Comparison of ENCODE assay signal across 1 cellular context in genomic region chr6:108848116-108848868, GRCh38.
A peak's percentile ranks its signal among the peaks of the same experiment; 100 is the strongest.
TF ChIP-seq lines count a peak whose summit lies in the region.

A gene with protein sequence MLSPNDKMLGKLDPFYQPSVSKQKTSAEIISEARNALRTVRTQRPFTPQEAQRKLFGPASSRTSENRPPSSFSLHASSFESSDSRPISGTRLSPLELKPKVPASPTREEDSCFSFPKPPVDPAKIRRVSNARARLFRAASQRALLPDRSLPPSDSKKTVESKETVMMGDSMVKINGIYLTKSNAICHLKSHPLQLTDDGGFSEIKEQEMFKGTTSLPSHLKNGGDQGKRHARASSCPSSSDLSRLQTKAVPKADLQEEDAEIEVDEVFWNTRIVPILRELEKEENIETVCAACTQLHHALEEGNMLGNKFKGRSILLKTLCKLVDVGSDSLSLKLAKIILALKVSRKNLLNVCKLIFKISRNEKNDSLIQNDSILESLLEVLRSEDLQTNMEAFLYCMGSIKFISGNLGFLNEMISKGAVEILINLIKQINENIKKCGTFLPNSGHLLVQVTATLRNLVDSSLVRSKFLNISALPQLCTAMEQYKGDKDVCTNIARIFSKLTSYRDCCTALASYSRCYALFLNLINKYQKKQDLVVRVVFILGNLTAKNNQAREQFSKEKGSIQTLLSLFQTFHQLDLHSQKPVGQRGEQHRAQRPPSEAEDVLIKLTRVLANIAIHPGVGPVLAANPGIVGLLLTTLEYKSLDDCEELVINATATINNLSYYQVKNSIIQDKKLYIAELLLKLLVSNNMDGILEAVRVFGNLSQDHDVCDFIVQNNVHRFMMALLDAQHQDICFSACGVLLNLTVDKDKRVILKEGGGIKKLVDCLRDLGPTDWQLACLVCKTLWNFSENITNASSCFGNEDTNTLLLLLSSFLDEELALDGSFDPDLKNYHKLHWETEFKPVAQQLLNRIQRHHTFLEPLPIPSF (plus strand): TSS chr6:108848422. CDS start chr6:108854268, 5,846 bp downstream.

TF ChIP-seq in K562, 482 proteins besides CTCF, POLR2A, EP300 and RAD21 (continued from another document and continues in another):
- TF ChIP-seq, protein P1, sequence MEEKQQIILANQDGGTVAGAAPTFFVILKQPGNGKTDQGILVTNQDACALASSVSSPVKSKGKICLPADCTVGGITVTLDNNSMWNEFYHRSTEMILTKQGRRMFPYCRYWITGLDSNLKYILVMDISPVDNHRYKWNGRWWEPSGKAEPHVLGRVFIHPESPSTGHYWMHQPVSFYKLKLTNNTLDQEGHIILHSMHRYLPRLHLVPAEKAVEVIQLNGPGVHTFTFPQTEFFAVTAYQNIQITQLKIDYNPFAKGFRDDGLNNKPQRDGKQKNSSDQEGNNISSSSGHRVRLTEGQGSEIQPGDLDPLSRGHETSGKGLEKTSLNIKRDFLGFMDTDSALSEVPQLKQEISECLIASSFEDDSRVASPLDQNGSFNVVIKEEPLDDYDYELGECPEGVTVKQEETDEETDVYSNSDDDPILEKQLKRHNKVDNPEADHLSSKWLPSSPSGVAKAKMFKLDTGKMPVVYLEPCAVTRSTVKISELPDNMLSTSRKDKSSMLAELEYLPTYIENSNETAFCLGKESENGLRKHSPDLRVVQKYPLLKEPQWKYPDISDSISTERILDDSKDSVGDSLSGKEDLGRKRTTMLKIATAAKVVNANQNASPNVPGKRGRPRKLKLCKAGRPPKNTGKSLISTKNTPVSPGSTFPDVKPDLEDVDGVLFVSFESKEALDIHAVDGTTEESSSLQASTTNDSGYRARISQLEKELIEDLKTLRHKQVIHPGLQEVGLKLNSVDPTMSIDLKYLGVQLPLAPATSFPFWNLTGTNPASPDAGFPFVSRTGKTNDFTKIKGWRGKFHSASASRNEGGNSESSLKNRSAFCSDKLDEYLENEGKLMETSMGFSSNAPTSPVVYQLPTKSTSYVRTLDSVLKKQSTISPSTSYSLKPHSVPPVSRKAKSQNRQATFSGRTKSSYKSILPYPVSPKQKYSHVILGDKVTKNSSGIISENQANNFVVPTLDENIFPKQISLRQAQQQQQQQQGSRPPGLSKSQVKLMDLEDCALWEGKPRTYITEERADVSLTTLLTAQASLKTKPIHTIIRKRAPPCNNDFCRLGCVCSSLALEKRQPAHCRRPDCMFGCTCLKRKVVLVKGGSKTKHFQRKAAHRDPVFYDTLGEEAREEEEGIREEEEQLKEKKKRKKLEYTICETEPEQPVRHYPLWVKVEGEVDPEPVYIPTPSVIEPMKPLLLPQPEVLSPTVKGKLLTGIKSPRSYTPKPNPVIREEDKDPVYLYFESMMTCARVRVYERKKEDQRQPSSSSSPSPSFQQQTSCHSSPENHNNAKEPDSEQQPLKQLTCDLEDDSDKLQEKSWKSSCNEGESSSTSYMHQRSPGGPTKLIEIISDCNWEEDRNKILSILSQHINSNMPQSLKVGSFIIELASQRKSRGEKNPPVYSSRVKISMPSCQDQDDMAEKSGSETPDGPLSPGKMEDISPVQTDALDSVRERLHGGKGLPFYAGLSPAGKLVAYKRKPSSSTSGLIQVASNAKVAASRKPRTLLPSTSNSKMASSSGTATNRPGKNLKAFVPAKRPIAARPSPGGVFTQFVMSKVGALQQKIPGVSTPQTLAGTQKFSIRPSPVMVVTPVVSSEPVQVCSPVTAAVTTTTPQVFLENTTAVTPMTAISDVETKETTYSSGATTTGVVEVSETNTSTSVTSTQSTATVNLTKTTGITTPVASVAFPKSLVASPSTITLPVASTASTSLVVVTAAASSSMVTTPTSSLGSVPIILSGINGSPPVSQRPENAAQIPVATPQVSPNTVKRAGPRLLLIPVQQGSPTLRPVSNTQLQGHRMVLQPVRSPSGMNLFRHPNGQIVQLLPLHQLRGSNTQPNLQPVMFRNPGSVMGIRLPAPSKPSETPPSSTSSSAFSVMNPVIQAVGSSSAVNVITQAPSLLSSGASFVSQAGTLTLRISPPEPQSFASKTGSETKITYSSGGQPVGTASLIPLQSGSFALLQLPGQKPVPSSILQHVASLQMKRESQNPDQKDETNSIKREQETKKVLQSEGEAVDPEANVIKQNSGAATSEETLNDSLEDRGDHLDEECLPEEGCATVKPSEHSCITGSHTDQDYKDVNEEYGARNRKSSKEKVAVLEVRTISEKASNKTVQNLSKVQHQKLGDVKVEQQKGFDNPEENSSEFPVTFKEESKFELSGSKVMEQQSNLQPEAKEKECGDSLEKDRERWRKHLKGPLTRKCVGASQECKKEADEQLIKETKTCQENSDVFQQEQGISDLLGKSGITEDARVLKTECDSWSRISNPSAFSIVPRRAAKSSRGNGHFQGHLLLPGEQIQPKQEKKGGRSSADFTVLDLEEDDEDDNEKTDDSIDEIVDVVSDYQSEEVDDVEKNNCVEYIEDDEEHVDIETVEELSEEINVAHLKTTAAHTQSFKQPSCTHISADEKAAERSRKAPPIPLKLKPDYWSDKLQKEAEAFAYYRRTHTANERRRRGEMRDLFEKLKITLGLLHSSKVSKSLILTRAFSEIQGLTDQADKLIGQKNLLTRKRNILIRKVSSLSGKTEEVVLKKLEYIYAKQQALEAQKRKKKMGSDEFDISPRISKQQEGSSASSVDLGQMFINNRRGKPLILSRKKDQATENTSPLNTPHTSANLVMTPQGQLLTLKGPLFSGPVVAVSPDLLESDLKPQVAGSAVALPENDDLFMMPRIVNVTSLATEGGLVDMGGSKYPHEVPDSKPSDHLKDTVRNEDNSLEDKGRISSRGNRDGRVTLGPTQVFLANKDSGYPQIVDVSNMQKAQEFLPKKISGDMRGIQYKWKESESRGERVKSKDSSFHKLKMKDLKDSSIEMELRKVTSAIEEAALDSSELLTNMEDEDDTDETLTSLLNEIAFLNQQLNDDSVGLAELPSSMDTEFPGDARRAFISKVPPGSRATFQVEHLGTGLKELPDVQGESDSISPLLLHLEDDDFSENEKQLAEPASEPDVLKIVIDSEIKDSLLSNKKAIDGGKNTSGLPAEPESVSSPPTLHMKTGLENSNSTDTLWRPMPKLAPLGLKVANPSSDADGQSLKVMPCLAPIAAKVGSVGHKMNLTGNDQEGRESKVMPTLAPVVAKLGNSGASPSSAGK (IDR thresholded peaks at IDR 0.05), result peak; percentile 44
- TF ChIP-seq CEBPG (CRISPR knock-in tag; IDR thresholded peaks at IDR 0.05), result no peak; the same call in 1 of the 2 replicates
- no peak for TF ChIP-seq CEBPG (tag; conservative IDR thresholded peaks at IDR 0.05 in 1 of 2, IDR thresholded peaks at IDR 0.05 in 1 of 2)
- TF ChIP-seq RB1 (IDR thresholded peaks at IDR 0.05; ENCODE audit: low read depth), result peak; percentile 83; the same call in 1 of the 2 replicates
- TF ChIP-seq, protein P2, sequence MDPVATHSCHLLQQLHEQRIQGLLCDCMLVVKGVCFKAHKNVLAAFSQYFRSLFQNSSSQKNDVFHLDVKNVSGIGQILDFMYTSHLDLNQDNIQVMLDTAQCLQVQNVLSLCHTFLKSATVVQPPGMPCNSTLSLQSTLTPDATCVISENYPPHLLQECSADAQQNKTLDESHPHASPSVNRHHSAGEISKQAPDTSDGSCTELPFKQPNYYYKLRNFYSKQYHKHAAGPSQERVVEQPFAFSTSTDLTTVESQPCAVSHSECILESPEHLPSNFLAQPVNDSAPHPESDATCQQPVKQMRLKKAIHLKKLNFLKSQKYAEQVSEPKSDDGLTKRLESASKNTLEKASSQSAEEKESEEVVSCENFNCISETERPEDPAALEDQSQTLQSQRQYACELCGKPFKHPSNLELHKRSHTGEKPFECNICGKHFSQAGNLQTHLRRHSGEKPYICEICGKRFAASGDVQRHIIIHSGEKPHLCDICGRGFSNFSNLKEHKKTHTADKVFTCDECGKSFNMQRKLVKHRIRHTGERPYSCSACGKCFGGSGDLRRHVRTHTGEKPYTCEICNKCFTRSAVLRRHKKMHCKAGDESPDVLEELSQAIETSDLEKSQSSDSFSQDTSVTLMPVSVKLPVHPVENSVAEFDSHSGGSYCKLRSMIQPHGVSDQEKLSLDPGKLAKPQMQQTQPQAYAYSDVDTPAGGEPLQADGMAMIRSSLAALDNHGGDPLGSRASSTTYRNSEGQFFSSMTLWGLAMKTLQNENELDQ (CRISPR knock-in tag; IDR thresholded peaks at IDR 0.05; ENCODE audit: borderline replicate concordance), result no peak
- no peak for TF ChIP-seq CBFA2T2 (conservative IDR thresholded peaks at IDR 0.05)
- TF ChIP-seq UBTF (IDR thresholded peaks at IDR 0.05; ENCODE audit: borderline replicate concordance in 1 of 2, low read depth in 2 of 2, low read length in 2 of 2), result 0 out of 4 replicates have a peak, but pooled peaks of 1 of the 2 experiments have one; percentile 24
- no peak for TF ChIP-seq ZNF165 (CRISPR knock-in tag; IDR thresholded peaks at IDR 0.05; ENCODE audit: borderline replicate concordance)
- TF ChIP-seq HMG20A (CRISPR knock-in tag; conservative IDR thresholded peaks at IDR 0.05), result no peak
- no peak for TF ChIP-seq MECOM (CRISPR knock-in tag; IDR thresholded peaks at IDR 0.05)
- TF ChIP-seq, protein P3, sequence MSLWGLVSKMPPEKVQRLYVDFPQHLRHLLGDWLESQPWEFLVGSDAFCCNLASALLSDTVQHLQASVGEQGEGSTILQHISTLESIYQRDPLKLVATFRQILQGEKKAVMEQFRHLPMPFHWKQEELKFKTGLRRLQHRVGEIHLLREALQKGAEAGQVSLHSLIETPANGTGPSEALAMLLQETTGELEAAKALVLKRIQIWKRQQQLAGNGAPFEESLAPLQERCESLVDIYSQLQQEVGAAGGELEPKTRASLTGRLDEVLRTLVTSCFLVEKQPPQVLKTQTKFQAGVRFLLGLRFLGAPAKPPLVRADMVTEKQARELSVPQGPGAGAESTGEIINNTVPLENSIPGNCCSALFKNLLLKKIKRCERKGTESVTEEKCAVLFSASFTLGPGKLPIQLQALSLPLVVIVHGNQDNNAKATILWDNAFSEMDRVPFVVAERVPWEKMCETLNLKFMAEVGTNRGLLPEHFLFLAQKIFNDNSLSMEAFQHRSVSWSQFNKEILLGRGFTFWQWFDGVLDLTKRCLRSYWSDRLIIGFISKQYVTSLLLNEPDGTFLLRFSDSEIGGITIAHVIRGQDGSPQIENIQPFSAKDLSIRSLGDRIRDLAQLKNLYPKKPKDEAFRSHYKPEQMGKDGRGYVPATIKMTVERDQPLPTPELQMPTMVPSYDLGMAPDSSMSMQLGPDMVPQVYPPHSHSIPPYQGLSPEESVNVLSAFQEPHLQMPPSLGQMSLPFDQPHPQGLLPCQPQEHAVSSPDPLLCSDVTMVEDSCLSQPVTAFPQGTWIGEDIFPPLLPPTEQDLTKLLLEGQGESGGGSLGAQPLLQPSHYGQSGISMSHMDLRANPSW (CRISPR knock-in tag; IDR thresholded peaks at IDR 0.05), result no peak
- TF ChIP-seq ID3 (CRISPR knock-in tag; IDR thresholded peaks at IDR 0.05), result no peak
- TF ChIP-seq ID3 (tag; IDR thresholded peaks at IDR 0.05), result 0 out of 2 replicates have a peak, but pooled peaks have one; percentile 40
- TF ChIP-seq, protein P4, sequence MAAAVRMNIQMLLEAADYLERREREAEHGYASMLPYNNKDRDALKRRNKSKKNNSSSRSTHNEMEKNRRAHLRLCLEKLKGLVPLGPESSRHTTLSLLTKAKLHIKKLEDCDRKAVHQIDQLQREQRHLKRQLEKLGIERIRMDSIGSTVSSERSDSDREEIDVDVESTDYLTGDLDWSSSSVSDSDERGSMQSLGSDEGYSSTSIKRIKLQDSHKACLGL (CRISPR knock-in tag; IDR thresholded peaks at IDR 0.05; ENCODE audit: borderline replicate concordance, poor library complexity, severe bottlenecking), result no peak
- TF ChIP-seq, protein P5, sequence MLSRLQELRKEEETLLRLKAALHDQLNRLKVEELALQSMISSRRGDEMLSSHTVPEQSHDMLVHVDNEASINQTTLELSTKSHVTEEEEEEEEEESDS (CRISPR knock-in tag; IDR thresholded peaks at IDR 0.05), result no peak
- TF ChIP-seq ATF7 (IDR thresholded peaks at IDR 0.05), result peak; percentile 67; the same call in 1 of the 2 replicates
- no peak for TF ChIP-seq ARHGAP35 (IDR thresholded peaks at IDR 0.05; ENCODE audit: partially characterized antibody)
- TF ChIP-seq ZNF57 (CRISPR knock-in tag; IDR thresholded peaks at IDR 0.05), result no peak
- no peak for TF ChIP-seq ZSCAN29 (IDR thresholded peaks at IDR 0.05)
- no peak for TF ChIP-seq MAFF (IDR thresholded peaks at IDR 0.05; ENCODE audit: low read length)
- TF ChIP-seq SAFB (IDR thresholded peaks at IDR 0.05; ENCODE audit: borderline replicate concordance, low read depth, low read length), result no peak
- TF ChIP-seq, protein P6, sequence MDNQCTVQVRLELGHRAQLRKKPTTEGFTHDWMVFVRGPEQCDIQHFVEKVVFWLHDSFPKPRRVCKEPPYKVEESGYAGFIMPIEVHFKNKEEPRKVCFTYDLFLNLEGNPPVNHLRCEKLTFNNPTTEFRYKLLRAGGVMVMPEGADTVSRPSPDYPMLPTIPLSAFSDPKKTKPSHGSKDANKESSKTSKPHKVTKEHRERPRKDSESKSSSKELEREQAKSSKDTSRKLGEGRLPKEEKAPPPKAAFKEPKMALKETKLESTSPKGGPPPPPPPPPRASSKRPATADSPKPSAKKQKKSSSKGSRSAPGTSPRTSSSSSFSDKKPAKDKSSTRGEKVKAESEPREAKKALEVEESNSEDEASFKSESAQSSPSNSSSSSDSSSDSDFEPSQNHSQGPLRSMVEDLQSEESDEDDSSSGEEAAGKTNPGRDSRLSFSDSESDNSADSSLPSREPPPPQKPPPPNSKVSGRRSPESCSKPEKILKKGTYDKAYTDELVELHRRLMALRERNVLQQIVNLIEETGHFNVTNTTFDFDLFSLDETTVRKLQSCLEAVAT (IDR thresholded peaks at IDR 0.05), result no peak
- no peak for TF ChIP-seq NCOA1 (IDR thresholded peaks at IDR 0.05; ENCODE audit: low read depth)
- TF ChIP-seq ARNT (IDR thresholded peaks at IDR 0.05), result no peak
- no peak for TF ChIP-seq PTBP1 (IDR thresholded peaks at IDR 0.05; ENCODE audit: low read depth, low read length)
- TF ChIP-seq ZNF316 (IDR thresholded peaks at IDR 0.05), result no peak
